ENCODE assay signal across 19 cellular contexts in the genomic region with DNA sequence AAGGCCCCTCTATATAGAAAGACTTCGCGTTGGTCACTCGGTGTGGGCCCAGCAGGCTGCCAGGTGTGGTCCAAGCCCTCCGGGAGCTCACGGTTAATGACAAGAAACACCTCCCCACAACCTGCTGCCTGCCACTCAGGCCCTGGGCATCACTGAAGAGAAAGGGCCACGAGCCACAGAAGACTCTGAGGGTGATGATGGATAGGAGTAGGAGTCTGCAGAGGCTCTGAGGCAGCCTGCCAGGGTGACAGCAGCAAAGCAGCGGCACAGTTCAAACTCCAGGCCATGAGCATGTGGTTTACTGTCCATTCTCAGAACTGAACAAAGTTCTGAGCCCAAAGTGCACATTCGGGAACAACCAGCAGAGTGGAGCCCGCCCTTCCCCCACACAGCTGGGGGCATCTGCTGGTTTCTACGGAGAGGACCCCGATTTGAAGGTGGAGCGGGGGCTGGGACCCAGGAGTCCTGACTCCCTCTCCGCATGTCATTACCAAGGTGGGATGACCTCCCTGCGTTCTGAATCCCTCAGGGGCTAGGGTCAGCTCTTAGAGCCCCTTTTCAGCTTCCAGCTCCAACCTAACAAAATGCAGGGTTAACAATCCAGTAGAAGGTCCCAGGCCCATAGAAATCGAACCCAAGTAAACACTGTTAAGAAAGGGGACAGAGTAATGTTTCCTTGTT.
"Had no signal": no experiment of that assay in that cellular context is flagged by ENCODE, and none has a peak within 500 bp of the region (broad histone marks: within the 10 kb centered on the region; RNA-seq: fewer than 3 reads in every experiment).

No MANE protein-coding gene starts in this region.

- H3K27ac Mint-ChIP-seq: activated B cell treated with CpG ODN at 0.5 μM for 24 hours; activated naive CD4-positive, alpha-beta T cell treated with anti-CD3 and anti-CD28 coated beads, Interleukin-2, amount 10 ng/mL, durations not matched to agents 7 days and 5 days; activated T-cell treated with anti-CD3 and anti-CD28 coated beads, Interleukin-2, amount 50 U/mL, for 72 hours; naive thymus-derived CD4-positive, alpha-beta T cell; T-cell had no signal

- H3K4me3 Mint-ChIP-seq: activated B cell treated with CpG ODN at 0.5 μM for 24 hours; activated naive CD4-positive, alpha-beta T cell treated with anti-CD3 and anti-CD28 coated beads, Interleukin-2, amount 10 ng/mL, durations not matched to agents 7 days and 5 days; activated T-cell treated with anti-CD3 and anti-CD28 coated beads, Interleukin-2, amount 50 U/mL, for 72 hours had no signal

- DNase-seq: activated B cell treated with CpG ODN at 0.5 μM for 24 hours; activated CD4-positive, alpha-beta T cell treated with anti-CD3 and anti-CD28 coated beads for 4 hours; activated CD4-positive, alpha-beta T cell treated with anti-CD3 and anti-CD28 coated beads, Interleukin-2, amount 50 U/mL, for 48 hours; activated CD8-positive, alpha-beta memory T cell treated with anti-CD3 and anti-CD28 coated beads, Interleukin-2, amount 50 U/mL, for 48 hours; activated effector memory CD4-positive, alpha-beta T cell treated with Interleukin-2 at 50 U/mL for 16 hours; activated naive CD4-positive, alpha-beta T cell treated with anti-CD3 and anti-CD28 coated beads, Interleukin-2, amount 10 ng/mL, durations not matched to agents 7 days and 5 days; activated T-cell treated with anti-CD3 and anti-CD28 coated beads, Interleukin-2, amount 50 U/mL, for 72 hours; amygdala; cerebellar nuclear complex; naive thymus-derived CD4-positive, alpha-beta T cell; stimulated activated CD4-positive, alpha-beta T cell treated with anti-CD3 and anti-CD28 coated beads, Interleukin-4, amount 100 ng/mL, for 24 hours; stimulated activated naive CD4-positive, alpha-beta T cell treated with Interleukin-2 at 50 U/mL for 16 hours; T-cell; upper lobe of left lung had no signal

- ATAC-seq: activated T-cell treated with anti-CD3 and anti-CD28 coated beads, Interleukin-2, amount 50 U/mL, for 72 hours; naive thymus-derived CD4-positive, alpha-beta T cell; T-cell had no signal

- H3K4me3 ChIP-seq: coronary artery, heart left ventricle, lung, thoracic aorta, upper lobe of left lung had no signal

- H3K27me3 ChIP-seq: upper lobe of left lung had no signal

- H3K9me3 Mint-ChIP-seq: activated B cell treated with CpG ODN at 0.5 μM for 24 hours; activated naive CD4-positive, alpha-beta T cell treated with anti-CD3 and anti-CD28 coated beads, Interleukin-2, amount 10 ng/mL, durations not matched to agents 7 days and 5 days; activated T-cell treated with anti-CD3 and anti-CD28 coated beads, Interleukin-2, amount 50 U/mL, for 72 hours; naive thymus-derived CD4-positive, alpha-beta T cell; neural crest cell; T-cell had no signal

- H3K27ac ChIP-seq: coronary artery, thoracic aorta, upper lobe of left lung had no signal

- H3K36me3 Mint-ChIP-seq: activated naive CD4-positive, alpha-beta T cell treated with anti-CD3 and anti-CD28 coated beads, Interleukin-2, amount 10 ng/mL, durations not matched to agents 7 days and 5 days; naive thymus-derived CD4-positive, alpha-beta T cell; T-cell had no signal

- H3K9me3 ChIP-seq: heart left ventricle, thoracic aorta, upper lobe of left lung had no signal

- H3K4me1 Mint-ChIP-seq: activated B cell treated with CpG ODN at 0.5 μM for 24 hours; activated naive CD4-positive, alpha-beta T cell treated with anti-CD3 and anti-CD28 coated beads, Interleukin-2, amount 10 ng/mL, durations not matched to agents 7 days and 5 days had no signal

- H3K36me3 ChIP-seq: thoracic aorta had no signal
